29 cellular contexts compared by ENCODE assay signal in genomic region chr10:130801784-130802183, GRCh38.
"Had no signal": no experiment of that assay in that cellular context is flagged by ENCODE, and none has a peak within 500 bp of the region (broad histone marks: within the 10 kb centered on the region; RNA-seq: fewer than 3 reads in every experiment).

No MANE protein-coding gene starts in this region.

- H3K4me3 ChIP-seq: cardiac muscle cell, Peyer's patch, SJSA1 had no signal

- H3K27me3 ChIP-seq: cardiac muscle cell, Peyer's patch, SJSA1 had no signal

- H3K27ac ChIP-seq: cardiac muscle cell, Peyer's patch, SJSA1 had no signal

- H3K27ac Mint-ChIP-seq: activated CD4-positive, alpha-beta T cell treated with anti-CD3 and anti-CD28 coated beads for 36 hours; activated CD4-positive, alpha-beta T cell treated with anti-CD3 and anti-CD28 coated beads, Interleukin-2, amount 10 ng/mL, durations not matched to agents 7 days and 5 days; activated CD8-positive, alpha-beta T cell treated with anti-CD3 and anti-CD28 coated beads, Interleukin-2, amount 10 ng/mL, durations not matched to agents 7 days and 5 days; activated naive CD8-positive, alpha-beta T cell treated with anti-CD3 and anti-CD28 coated beads for 36 hours; activated T-helper 1 cell treated with anti-CD3 and anti-CD28 coated beads, Interleukin-12 subunit alpha, Interleukin-12 subunit beta, Interleukin-2, Interleukin-4 antibody, amounts not matched to agents 30 ng/mL and 10 ng/mL and 1 ng/mL, durations not matched to agents 14 hours and 24 hours and 36 hours; T-helper 1 cell treated with Interleukin-12 subunit alpha and Interleukin-12 subunit beta and Interleukin-4 antibody, amounts not matched to agents 30 μg/mL and 1 μg/mL, for 36 hours; T-helper 2 cell treated with Interferon-gamma antibody and Interleukin-4, amounts not matched to agents 5 μg/mL and 100 μg/mL, for 36 hours; WTC11 had no signal

- DNase-seq: activated CD4-positive, alpha-beta T cell treated with anti-CD3 and anti-CD28 coated beads for 36 hours; activated CD4-positive, alpha-beta T cell treated with anti-CD3 and anti-CD28 coated beads, Interleukin-2, amount 10 ng/mL, durations not matched to agents 7 days and 5 days; activated CD4-positive, alpha-beta T cell treated with anti-CD3 and anti-CD28 coated beads, Interleukin-2, amount 50 U/mL, for 48 hours; activated CD8-positive, alpha-beta memory T cell treated with anti-CD3 and anti-CD28 coated beads, Interleukin-2, amount 50 U/mL, for 4 hours; activated CD8-positive, alpha-beta T cell treated with anti-CD3 and anti-CD28 coated beads, Interleukin-2, amount 10 ng/mL, durations not matched to agents 7 days and 5 days; activated naive CD4-positive, alpha-beta T cell; activated naive CD4-positive, alpha-beta T cell treated with anti-CD3 and anti-CD28 coated beads, Interleukin-2, amount 50 U/mL, for 16 hours; activated naive CD8-positive, alpha-beta T cell treated with anti-CD3 and anti-CD28 coated beads for 36 hours; activated T-cell treated with anti-CD3 and anti-CD28 coated beads for 4 hours; activated T-cell treated with anti-CD3 and anti-CD28 coated beads, Interleukin-2, amount 50 U/mL, for 4 hours; amniotic stem cell; Karpas-422; KBM-7; NCI-H1105; NCI-H1417 treated with DMSO at 0.1 percent for 48 hours; NCI-H2081; NCI-H345; NCI-H524 treated with DMSO at 0.1 percent for 48 hours; NK-92 treated with Interleukin-12 subunit alpha and Interleukin-12 subunit beta, amount 100 ng/mL, for 24 hours; PC-3; SK-N-SH had no signal

- H3K9ac ChIP-seq: SK-N-SH had no signal

- H3K36me3 Mint-ChIP-seq: activated naive CD8-positive, alpha-beta T cell treated with anti-CD3 and anti-CD28 coated beads for 36 hours had no signal

- H3K9me3 ChIP-seq: SK-N-SH had no signal

- H3K4me1 Mint-ChIP-seq: activated CD4-positive, alpha-beta T cell treated with anti-CD3 and anti-CD28 coated beads for 36 hours; activated CD4-positive, alpha-beta T cell treated with anti-CD3 and anti-CD28 coated beads, Interleukin-2, amount 10 ng/mL, durations not matched to agents 7 days and 5 days; activated naive CD8-positive, alpha-beta T cell treated with anti-CD3 and anti-CD28 coated beads for 36 hours; WTC11 had no signal

- H3K27me3 Mint-ChIP-seq: activated CD4-positive, alpha-beta T cell treated with anti-CD3 and anti-CD28 coated beads for 36 hours; activated CD4-positive, alpha-beta T cell treated with anti-CD3 and anti-CD28 coated beads, Interleukin-2, amount 10 ng/mL, durations not matched to agents 7 days and 5 days; activated naive CD8-positive, alpha-beta T cell treated with anti-CD3 and anti-CD28 coated beads for 36 hours had no signal

- H3K4me1 ChIP-seq: Peyer's patch, SJSA1 had no signal

- ATAC-seq: activated CD4-positive, alpha-beta T cell treated with anti-CD3 and anti-CD28 coated beads for 36 hours; activated CD4-positive, CD25-positive, alpha-beta regulatory T cell treated with anti-CD3 and anti-CD28 coated beads, Interleukin-2, amount 50 U/mL, for 24 hours; activated CD8-positive, alpha-beta T cell treated with anti-CD3 and anti-CD28 coated beads, Interleukin-2, amount 10 ng/mL, durations not matched to agents 7 days and 5 days; activated T-cell treated with anti-CD3 and anti-CD28 coated beads, Interleukin-2, amount 50 U/mL, for 4 hours; PC-3; WTC11 had no signal

- H3K36me3 ChIP-seq: cardiac muscle cell, Peyer's patch, SJSA1 had no signal

- H3K4me3 Mint-ChIP-seq: activated CD4-positive, alpha-beta T cell treated with anti-CD3 and anti-CD28 coated beads for 36 hours; activated CD4-positive, alpha-beta T cell treated with anti-CD3 and anti-CD28 coated beads, Interleukin-2, amount 10 ng/mL, durations not matched to agents 7 days and 5 days; activated CD8-positive, alpha-beta T cell treated with anti-CD3 and anti-CD28 coated beads, Interleukin-2, amount 10 ng/mL, durations not matched to agents 7 days and 5 days; activated naive CD8-positive, alpha-beta T cell treated with anti-CD3 and anti-CD28 coated beads for 36 hours; activated T-cell treated with anti-CD3 and anti-CD28 coated beads, Interleukin-2, amount 50 U/mL, for 4 hours; activated T-helper 1 cell treated with anti-CD3 and anti-CD28 coated beads, Interleukin-12 subunit alpha, Interleukin-12 subunit beta, Interleukin-2, Interleukin-4 antibody, amounts not matched to agents 30 ng/mL and 10 ng/mL and 1 ng/mL, durations not matched to agents 14 hours and 24 hours and 36 hours; T-helper 1 cell treated with Interleukin-12 subunit alpha and Interleukin-12 subunit beta and Interleukin-4 antibody, amounts not matched to agents 30 μg/mL and 1 μg/mL, for 36 hours; T-helper 2 cell treated with Interferon-gamma antibody and Interleukin-4, amounts not matched to agents 5 μg/mL and 100 μg/mL, for 36 hours; WTC11 had no signal

- H3K9me3 Mint-ChIP-seq: activated CD4-positive, alpha-beta T cell treated with anti-CD3 and anti-CD28 coated beads, Interleukin-2, amount 10 ng/mL, durations not matched to agents 7 days and 5 days; activated naive CD8-positive, alpha-beta T cell treated with anti-CD3 and anti-CD28 coated beads for 36 hours; activated T-cell treated with anti-CD3 and anti-CD28 coated beads, Interleukin-2, amount 50 U/mL, for 4 hours; activated T-helper 1 cell treated with anti-CD3 and anti-CD28 coated beads, Interleukin-12 subunit alpha, Interleukin-12 subunit beta, Interleukin-2, Interleukin-4 antibody, amounts not matched to agents 30 ng/mL and 10 ng/mL and 1 ng/mL, durations not matched to agents 14 hours and 24 hours and 36 hours; T-helper 1 cell treated with Interleukin-12 subunit alpha and Interleukin-12 subunit beta and Interleukin-4 antibody, amounts not matched to agents 30 μg/mL and 1 μg/mL, for 36 hours; T-helper 2 cell treated with Interferon-gamma antibody and Interleukin-4, amounts not matched to agents 5 μg/mL and 100 μg/mL, for 36 hours had no signal
